In the genomic region with DNA sequence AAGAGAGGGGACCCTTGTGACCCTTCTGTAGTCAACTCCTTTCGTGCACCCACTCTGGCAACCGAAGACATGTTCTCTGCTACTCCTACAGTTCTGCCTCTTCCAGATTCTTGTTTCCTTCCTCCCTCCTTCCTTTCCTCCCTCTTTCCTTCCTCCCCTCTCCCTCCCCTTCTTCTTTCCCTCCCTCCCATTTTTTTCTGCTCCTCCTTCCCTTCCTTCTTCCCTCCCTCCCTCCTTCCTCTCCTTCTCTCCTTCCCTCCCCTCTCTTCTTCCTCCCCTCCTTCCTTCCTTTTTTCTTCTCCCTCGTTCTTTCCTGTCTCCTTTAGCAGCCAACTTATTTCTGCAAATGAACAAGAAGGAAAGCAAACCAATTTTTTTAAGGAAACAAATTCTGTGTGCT, we compare ENCODE assay signal across 2 cellular contexts.
TF ChIP-seq lines count a peak whose summit lies in the region.

No MANE protein-coding gene starts in this region.

TF ChIP-seq in A549, 52 proteins besides CTCF, POLR2A, EP300 and RAD21:
- TF ChIP-seq, protein P1, sequence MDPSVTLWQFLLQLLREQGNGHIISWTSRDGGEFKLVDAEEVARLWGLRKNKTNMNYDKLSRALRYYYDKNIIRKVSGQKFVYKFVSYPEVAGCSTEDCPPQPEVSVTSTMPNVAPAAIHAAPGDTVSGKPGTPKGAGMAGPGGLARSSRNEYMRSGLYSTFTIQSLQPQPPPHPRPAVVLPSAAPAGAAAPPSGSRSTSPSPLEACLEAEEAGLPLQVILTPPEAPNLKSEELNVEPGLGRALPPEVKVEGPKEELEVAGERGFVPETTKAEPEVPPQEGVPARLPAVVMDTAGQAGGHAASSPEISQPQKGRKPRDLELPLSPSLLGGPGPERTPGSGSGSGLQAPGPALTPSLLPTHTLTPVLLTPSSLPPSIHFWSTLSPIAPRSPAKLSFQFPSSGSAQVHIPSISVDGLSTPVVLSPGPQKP (IDR thresholded peaks at IDR 0.05; ENCODE audit: low read depth, low read length): no peak
- TF ChIP-seq RFX5 (IDR thresholded peaks at IDR 0.05): no peak
- no peak for TF ChIP-seq BHLHE40 (IDR thresholded peaks at IDR 0.05; ENCODE audit: low read depth, low read length)
- TF ChIP-seq KDM1A (IDR thresholded peaks at IDR 0.05; ENCODE audit: low read depth): no peak
- TF ChIP-seq SREBF2 (IDR thresholded peaks at IDR 0.05): no peak
- TF ChIP-seq, protein P2, sequence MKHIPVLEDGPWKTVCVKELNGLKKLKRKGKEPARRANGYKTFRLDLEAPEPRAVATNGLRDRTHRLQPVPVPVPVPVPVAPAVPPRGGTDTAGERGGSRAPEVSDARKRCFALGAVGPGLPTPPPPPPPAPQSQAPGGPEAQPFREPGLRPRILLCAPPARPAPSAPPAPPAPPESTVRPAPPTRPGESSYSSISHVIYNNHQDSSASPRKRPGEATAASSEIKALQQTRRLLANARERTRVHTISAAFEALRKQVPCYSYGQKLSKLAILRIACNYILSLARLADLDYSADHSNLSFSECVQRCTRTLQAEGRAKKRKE (CRISPR knock-in tag; IDR thresholded peaks at IDR 0.05; ENCODE audit: low read depth): no peak
- no peak for TF ChIP-seq HDAC2 (IDR thresholded peaks at IDR 0.05)
- TF ChIP-seq FOSB (CRISPR knock-in tag; IDR thresholded peaks at IDR 0.05): no peak
- TF ChIP-seq, protein P3, sequence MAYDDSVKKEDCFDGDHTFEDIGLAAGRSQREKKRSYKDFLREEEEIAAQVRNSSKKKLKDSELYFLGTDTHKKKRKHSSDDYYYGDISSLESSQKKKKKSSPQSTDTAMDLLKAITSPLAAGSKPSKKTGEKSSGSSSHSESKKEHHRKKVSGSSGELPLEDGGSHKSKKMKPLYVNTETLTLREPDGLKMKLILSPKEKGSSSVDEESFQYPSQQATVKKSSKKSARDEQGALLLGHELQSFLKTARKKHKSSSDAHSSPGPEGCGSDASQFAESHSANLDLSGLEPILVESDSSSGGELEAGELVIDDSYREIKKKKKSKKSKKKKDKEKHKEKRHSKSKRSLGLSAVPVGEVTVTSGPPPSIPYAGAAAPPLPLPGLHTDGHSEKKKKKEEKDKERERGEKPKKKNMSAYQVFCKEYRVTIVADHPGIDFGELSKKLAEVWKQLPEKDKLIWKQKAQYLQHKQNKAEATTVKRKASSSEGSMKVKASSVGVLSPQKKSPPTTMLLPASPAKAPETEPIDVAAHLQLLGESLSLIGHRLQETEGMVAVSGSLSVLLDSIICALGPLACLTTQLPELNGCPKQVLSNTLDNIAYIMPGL (CRISPR knock-in tag; IDR thresholded peaks at IDR 0.05; ENCODE audit: borderline replicate concordance): no peak
- TF ChIP-seq MAFK (IDR thresholded peaks at IDR 0.05; ENCODE audit: partially characterized antibody): no peak
- TF ChIP-seq CEBPB (IDR thresholded peaks at IDR 0.05): no peak
- TF ChIP-seq RCOR1 (IDR thresholded peaks at IDR 0.05; ENCODE audit: low read depth, low read length): no peak
- no peak for TF ChIP-seq GATA3 (IDR thresholded peaks at IDR 0.05; ENCODE audit: borderline replicate concordance)
- TF ChIP-seq MAZ (IDR thresholded peaks at IDR 0.05; ENCODE audit: borderline replicate concordance, low read depth, low read length): no peak
- no peak for TF ChIP-seq HOXA7 (CRISPR knock-in tag; IDR thresholded peaks at IDR 0.05)
- TF ChIP-seq ZC3H11A (IDR thresholded peaks at IDR 0.05): no peak
- TF ChIP-seq, protein P4, sequence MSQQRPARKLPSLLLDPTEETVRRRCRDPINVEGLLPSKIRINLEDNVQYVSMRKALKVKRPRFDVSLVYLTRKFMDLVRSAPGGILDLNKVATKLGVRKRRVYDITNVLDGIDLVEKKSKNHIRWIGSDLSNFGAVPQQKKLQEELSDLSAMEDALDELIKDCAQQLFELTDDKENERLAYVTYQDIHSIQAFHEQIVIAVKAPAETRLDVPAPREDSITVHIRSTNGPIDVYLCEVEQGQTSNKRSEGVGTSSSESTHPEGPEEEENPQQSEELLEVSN (IDR thresholded peaks at IDR 0.05; ENCODE audit: borderline replicate concordance, low read depth): no peak
- TF ChIP-seq ESRRA (IDR thresholded peaks at IDR 0.05; ENCODE audit: borderline replicate concordance, low read length): no peak

TF ChIP-seq in K562, 482 proteins besides CTCF, POLR2A, EP300 and RAD21 (continued from another document):
- TF ChIP-seq ERF (CRISPR knock-in tag; IDR thresholded peaks at IDR 0.05) (no peak), ZNF282 (CRISPR knock-in tag; IDR thresholded peaks at IDR 0.05) (no peak), SMARCA5 (IDR thresholded peaks at IDR 0.05) (no peak), CSDE1 (IDR thresholded peaks at IDR 0.05) (no peak), TRIM24 (IDR thresholded peaks at IDR 0.05) (no peak)
- TF ChIP-seq, protein P5, sequence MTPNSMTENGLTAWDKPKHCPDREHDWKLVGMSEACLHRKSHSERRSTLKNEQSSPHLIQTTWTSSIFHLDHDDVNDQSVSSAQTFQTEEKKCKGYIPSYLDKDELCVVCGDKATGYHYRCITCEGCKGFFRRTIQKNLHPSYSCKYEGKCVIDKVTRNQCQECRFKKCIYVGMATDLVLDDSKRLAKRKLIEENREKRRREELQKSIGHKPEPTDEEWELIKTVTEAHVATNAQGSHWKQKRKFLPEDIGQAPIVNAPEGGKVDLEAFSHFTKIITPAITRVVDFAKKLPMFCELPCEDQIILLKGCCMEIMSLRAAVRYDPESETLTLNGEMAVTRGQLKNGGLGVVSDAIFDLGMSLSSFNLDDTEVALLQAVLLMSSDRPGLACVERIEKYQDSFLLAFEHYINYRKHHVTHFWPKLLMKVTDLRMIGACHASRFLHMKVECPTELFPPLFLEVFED (CRISPR knock-in tag; conservative IDR thresholded peaks at IDR 0.05): 0 out of 2 replicates have a peak, but pooled peaks have one; percentile 26
- TF ChIP-seq, protein P6, sequence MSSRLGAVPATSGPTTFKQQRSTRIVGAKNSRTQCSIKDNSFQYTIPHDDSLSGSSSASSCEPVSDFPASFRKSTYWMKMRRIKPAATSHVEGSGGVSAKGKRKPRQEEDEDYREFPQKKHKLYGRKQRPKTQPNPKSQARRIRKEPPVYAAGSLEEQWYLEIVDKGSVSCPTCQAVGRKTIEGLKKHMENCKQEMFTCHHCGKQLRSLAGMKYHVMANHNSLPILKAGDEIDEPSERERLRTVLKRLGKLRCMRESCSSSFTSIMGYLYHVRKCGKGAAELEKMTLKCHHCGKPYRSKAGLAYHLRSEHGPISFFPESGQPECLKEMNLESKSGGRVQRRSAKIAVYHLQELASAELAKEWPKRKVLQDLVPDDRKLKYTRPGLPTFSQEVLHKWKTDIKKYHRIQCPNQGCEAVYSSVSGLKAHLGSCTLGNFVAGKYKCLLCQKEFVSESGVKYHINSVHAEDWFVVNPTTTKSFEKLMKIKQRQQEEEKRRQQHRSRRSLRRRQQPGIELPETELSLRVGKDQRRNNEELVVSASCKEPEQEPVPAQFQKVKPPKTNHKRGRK (tag; IDR thresholded peaks at IDR 0.05): peak; percentile 87
- TF ChIP-seq, protein P7, sequence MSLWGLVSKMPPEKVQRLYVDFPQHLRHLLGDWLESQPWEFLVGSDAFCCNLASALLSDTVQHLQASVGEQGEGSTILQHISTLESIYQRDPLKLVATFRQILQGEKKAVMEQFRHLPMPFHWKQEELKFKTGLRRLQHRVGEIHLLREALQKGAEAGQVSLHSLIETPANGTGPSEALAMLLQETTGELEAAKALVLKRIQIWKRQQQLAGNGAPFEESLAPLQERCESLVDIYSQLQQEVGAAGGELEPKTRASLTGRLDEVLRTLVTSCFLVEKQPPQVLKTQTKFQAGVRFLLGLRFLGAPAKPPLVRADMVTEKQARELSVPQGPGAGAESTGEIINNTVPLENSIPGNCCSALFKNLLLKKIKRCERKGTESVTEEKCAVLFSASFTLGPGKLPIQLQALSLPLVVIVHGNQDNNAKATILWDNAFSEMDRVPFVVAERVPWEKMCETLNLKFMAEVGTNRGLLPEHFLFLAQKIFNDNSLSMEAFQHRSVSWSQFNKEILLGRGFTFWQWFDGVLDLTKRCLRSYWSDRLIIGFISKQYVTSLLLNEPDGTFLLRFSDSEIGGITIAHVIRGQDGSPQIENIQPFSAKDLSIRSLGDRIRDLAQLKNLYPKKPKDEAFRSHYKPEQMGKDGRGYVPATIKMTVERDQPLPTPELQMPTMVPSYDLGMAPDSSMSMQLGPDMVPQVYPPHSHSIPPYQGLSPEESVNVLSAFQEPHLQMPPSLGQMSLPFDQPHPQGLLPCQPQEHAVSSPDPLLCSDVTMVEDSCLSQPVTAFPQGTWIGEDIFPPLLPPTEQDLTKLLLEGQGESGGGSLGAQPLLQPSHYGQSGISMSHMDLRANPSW (CRISPR knock-in tag; IDR thresholded peaks at IDR 0.05): no peak
